Comparison of ENCODE assay signal across 23 cellular contexts in genomic region chr2:48424356-48424755, GRCh38.
"Had no signal": no experiment of that assay in that cellular context is flagged by ENCODE, and none has a peak within 500 bp of the region (broad histone marks: within the 10 kb centered on the region; RNA-seq: fewer than 3 reads in every experiment).

No MANE protein-coding gene starts in this region.

- H3K4me3 ChIP-seq: SJSA1, SK-N-MC had no signal

- DNase-seq: IMR-90, Kasumi-1, MM.1S, NCI-H1092 treated with DMSO at 0.1 percent for 48 hours, NCI-H1436, NCI-H1694 treated with DMSO at 0.1 percent for 48 hours, NCI-H1930, NCI-H2081, NCI-H2107, NCI-H226, NCI-H446, NCI-H510A, NCI-H524 treated with DMSO at 0.1 percent for 48 hours, NCI-H69, NCI-H774, Right ventricle myocardium superior, RPMI8226, SIG-M5 had no signal

- H3K27me3 ChIP-seq: SJSA1 had no signal

- H3K36me3 ChIP-seq: SJSA1 had no signal

- ATAC-seq: HepG2 had no signal

- H3K9me3 ChIP-seq: SJSA1 had no signal

- FAIRE-seq: HepG2, RCC 7860 had no signal

- H3K27ac ChIP-seq: KMS-11, SJSA1, SK-N-MC had no signal
